In genomic region chr1:63829349-63830327, GRCh38 we compare ENCODE assay signal across 16 cellular contexts. TPM values are rescaled to one million over a fixed set of nuclear protein-coding genes. Genes with fewer than 3 reads are reported as not detected.
DNase-seq lines count a peak whose midpoint lies in the region; TF ChIP-seq lines count a peak whose summit lies in the region.
"Had no signal": no experiment of that assay in that cellular context is flagged by ENCODE, and none has a peak within 500 bp of the region (broad histone marks: within the 10 kb centered on the region; RNA-seq: fewer than 3 reads in every experiment).

No MANE protein-coding gene starts in this region.

- H3K36me3 ChIP-seq in Peyer's patch (no peaks in the 10 kb centered on the region), prostate gland (no peaks in the 10 kb centered on the region)
- H3K36me3 ChIP-seq: BE2C, cardiac muscle cell, WERI-Rb-1 had no signal

- H3K27me3 ChIP-seq in Peyer's patch = no peaks in the 10 kb centered on the region
- no peaks in the 10 kb centered on the region for H3K27me3 ChIP-seq in prostate gland (replicated peaks; ENCODE audit: insufficient read depth)
- H3K27me3 ChIP-seq: BE2C, cardiac muscle cell had no signal

- H3K4me3 ChIP-seq in AG10803 (ENCODE audit: low read length) = no peak overlapping the region
- no peak overlapping the region for H3K4me3 ChIP-seq in Peyer's patch
- H3K4me3 ChIP-seq in fibroblast of pulmonary artery (replicated peaks; ENCODE audit: low read depth, low read length) = peak overlapping the region; percentile 6
- H3K4me3 ChIP-seq in prostate gland = no peak overlapping the region
- H3K4me3 ChIP-seq: cardiac muscle cell had no signal

- TF ChIP-seq POLR2A in Peyer's patch (IDR thresholded peaks at IDR 0.05) = no peak
- TF ChIP-seq POLR2A in prostate gland (IDR thresholded peaks at IDR 0.05) = no peak

- no peaks in the 10 kb centered on the region for H3K9me3 ChIP-seq in Peyer's patch
- H3K9me3 ChIP-seq in prostate gland = no peaks in the 10 kb centered on the region
- H3K9me3 ChIP-seq: BE2C had no signal

- H3K27me3 Mint-ChIP-seq in CD14-positive monocyte (ENCODE audit: low read depth in 3 of 3) = peaks cover 0 to 2% (median 0%) of the 10 kb centered on the region in 3 donors
- H3K27me3 Mint-ChIP-seq: type B pancreatic cell had no signal

- WGBS in prostate gland = 60% methylated on average over 11 of the region's 11 CpGs

- no peak overlapping the region for H3K27ac Mint-ChIP-seq in CD14-positive monocyte
- H3K27ac Mint-ChIP-seq: type B pancreatic cell had no signal

- H3K27ac ChIP-seq in Peyer's patch (peak overlapping the region; percentile 8 to 58 (median 42)), prostate gland (peak overlapping the region; percentile 26 to 33)
- H3K27ac ChIP-seq: cardiac muscle cell, parathyroid adenoma, WERI-Rb-1 had no signal

- H3K4me1 Mint-ChIP-seq in CD14-positive monocyte = peaks cover 4% of the 10 kb centered on the region

- peak; percentile 56 for DNase-seq in AG10803 (ENCODE audit: low read depth)
- DNase-seq in Peyer's patch = no peak
- DNase-seq in fibroblast of pulmonary artery (ENCODE audit: low read depth) = peak; percentile 68
- DNase-seq in prostate gland (ENCODE audit: low spot score) = peak; percentile 10
- no peak for DNase-seq in activated effector memory CD4-positive, alpha-beta T cell treated with Interleukin-2 at 50 U/mL for 16 hours
- no peak for DNase-seq in stimulated activated CD4-positive, alpha-beta T cell treated with anti-CD3 and anti-CD28 coated beads, Interleukin-12 subunit alpha, Interleukin-12 subunit beta, amount 100 ng/mL, for 4 hours
- no peak for DNase-seq in CD14-positive monocyte (ENCODE audit: low spot score)
- no peak for DNase-seq in NK-92 treated with Interleukin-12 subunit alpha and Interleukin-12 subunit beta, amount 100 ng/mL, for 24 hours (lab: John Stamatoyannopoulos, UW)
- DNase-seq: BE2C, foreskin melanocyte, NCI-H1105, NCI-H524, WERI-Rb-1 had no signal

- peaks cover 0 to 13% (median 2%) of the 10 kb centered on the region in 4 donors for H3K4me1 ChIP-seq in Peyer's patch
- peaks cover 2% of the 10 kb centered on the region for H3K4me1 ChIP-seq in prostate gland (replicated peaks)
- H3K4me1 ChIP-seq: BE2C, parathyroid adenoma had no signal

- TF ChIP-seq CTCF in AG10803 (conservative IDR thresholded peaks at IDR 0.05; ENCODE audit: low read length) (no peak), Peyer's patch (IDR thresholded peaks at IDR 0.05) (peak in 1 of 6 experiments; percentile 4), fibroblast of pulmonary artery (IDR thresholded peaks at IDR 0.05; ENCODE audit: low read length, missing control alignments) (no peak), prostate gland (IDR thresholded peaks at IDR 0.05) (no peak), CD14-positive monocyte (IDR thresholded peaks at IDR 0.05) (no peak)

- no peaks in the 10 kb centered on the region for H3K36me3 Mint-ChIP-seq in CD14-positive monocyte

- H3K4me3 Mint-ChIP-seq in CD14-positive monocyte = no peak overlapping the region
- H3K4me3 Mint-ChIP-seq: type B pancreatic cell had no signal

- intact Hi-C loops in prostate gland (cut with DNase I) = loop anchor here (5.0 kb wide), 1 partner anchor 38 kb away; no protein-coding TSS in a partner anchor
- intact Hi-C loops in CD14-positive monocyte (cut with micrococcal nuclease) = no loop called here

- peaks cover 0 to 12% (median 2%) of the 10 kb centered on the region in 7 donors for H3K9me3 Mint-ChIP-seq in CD14-positive monocyte

RNA-seq across cellular contexts. Expression of gene ROR1, which starts 55.8 kb away (rescaled TPM):
- 1 to 10 TPM; 1.2 to 7.4 (median 4.7) TPM for total RNA-seq in Peyer's patch
- total RNA-seq in prostate gland = 10 to 100 TPM in 1 of 2 donors, 1 to 10 TPM in 1; 7.3 to 11.1 TPM
- not detected for polyA plus RNA-seq in CD14-positive monocyte

Comparison
In these comparisons a context has a peak if more than half of its experiments do, and no peak if none do; other contexts are left out.
1. DNase-seq: peak in AG10803 (single experiment), fibroblast of pulmonary artery (single experiment) and prostate gland (single experiment); none in Peyer's patch (0 of 3), activated effector memory CD4-positive, alpha-beta T cell treated with Interleukin-2 at 50 U/mL for 16 hours (single experiment), stimulated activated CD4-positive, alpha-beta T cell treated with anti-CD3 and anti-CD28 coated beads, Interleukin-12 subunit alpha, Interleukin-12 subunit beta, amount 100 ng/mL, for 4 hours (single experiment), CD14-positive monocyte (single experiment) and NK-92 treated with Interleukin-12 subunit alpha and Interleukin-12 subunit beta, amount 100 ng/mL, for 24 hours (single experiment).